Comparison of ENCODE assay signal across 20 cellular contexts in genomic region chr1:83763281-83764095, GRCh38.
DNase-seq lines count a peak whose midpoint lies in the region; ATAC-seq, FAIRE-seq and TF ChIP-seq lines count a peak whose summit lies in the region.
"Had no signal": no experiment of that assay in that cellular context is flagged by ENCODE, and none has a peak within 500 bp of the region (broad histone marks: within the 10 kb centered on the region; RNA-seq: fewer than 3 reads in every experiment).

No MANE protein-coding gene starts in this region.

- H3K27me3 ChIP-seq in hepatocyte = no peaks in the 10 kb centered on the region
- no peaks in the 10 kb centered on the region for H3K27me3 ChIP-seq in small intestine (ENCODE audit: control insufficient read depth in 2 of 2, insufficient read depth in 2 of 2, low read length in 2 of 2)
- no peaks in the 10 kb centered on the region for H3K27me3 ChIP-seq in aorta (ENCODE audit: control insufficient read depth in 1 of 2, insufficient read depth in 2 of 2, low read length in 1 of 2)
- H3K27me3 ChIP-seq in mesenchymal stem cell (ENCODE audit: control insufficient read depth in 1 of 2, insufficient read depth in 1 of 2, low read length in 2 of 2) = peaks cover 0 to 17% of the 10 kb centered on the region in 2 experiments
- H3K27me3 ChIP-seq: BLaER1 had no signal

- no peak overlapping the region for H2BK12ac ChIP-seq in mesenchymal stem cell (ENCODE audit: low read length in 2 of 2)

- intact Hi-C loops in aorta (cut with DNase I) = no loop called here

- no peak overlapping the region for H3K18ac ChIP-seq in mesenchymal stem cell (ENCODE audit: low read depth in 1 of 2, low read length in 2 of 2)

- H2AFZ ChIP-seq in hepatocyte (no peak overlapping the region), mesenchymal stem cell (ENCODE audit: low read depth, low read length) (no peak overlapping the region)

- H3K4me2 ChIP-seq in hepatocyte (peak overlapping the region; percentile 49), mesenchymal stem cell (ENCODE audit: low read length, poor library complexity, severe bottlenecking) (no peak overlapping the region)
- H3K4me2 ChIP-seq: BLaER1 had no signal

- no peak overlapping the region for H4K8ac ChIP-seq in mesenchymal stem cell (ENCODE audit: low read length)

- WGBS in hepatocyte (ENCODE audit: low lambda C conversion rate, missing lambda C conversion rate) = 26% methylated on average over 7 of the region's 7 CpGs
- 7 to 44% (median 23%) methylated on average over 7 of the region's 7 CpGs for WGBS in small intestine, 3 donors
- 43 to 46% methylated on average over 7 of the region's 7 CpGs for WGBS in aorta, 2 donors
- WGBS in mesenchymal stem cell = 37% methylated on average over 4 of the region's 7 CpGs

- H3K4me3 ChIP-seq in hepatocyte = no peak overlapping the region
- no peak overlapping the region for H3K4me3 ChIP-seq in small intestine (ENCODE audit: low read depth in 1 of 2, low read length in 2 of 2)
- H3K4me3 ChIP-seq in aorta (ENCODE audit: low read length in 2 of 2) = no peak overlapping the region
- no peak overlapping the region for H3K4me3 ChIP-seq in mesenchymal stem cell (ENCODE audit: insufficient read depth in 1 of 2, low read depth in 1 of 2, low read length in 2 of 2)
- H3K4me3 ChIP-seq: BLaER1 had no signal

- H3K27ac ChIP-seq in hepatocyte (peak overlapping the region; percentile 19), small intestine (ENCODE audit: low read depth in 1 of 2, low read length in 1 of 2) (no peak overlapping the region), aorta (ENCODE audit: low read depth in 1 of 2, low read length in 2 of 2) (no peak overlapping the region), mesenchymal stem cell (ENCODE audit: low read length, poor library complexity, severe bottlenecking) (no peak overlapping the region)
- H3K27ac ChIP-seq: BLaER1, SK-N-MC had no signal

- H3K4me1 ChIP-seq in hepatocyte (ENCODE audit: insufficient read depth) (peaks cover 59% of the 10 kb centered on the region), small intestine (ENCODE audit: control insufficient read depth in 2 of 2, insufficient read depth in 1 of 2, low read depth in 1 of 2, low read length in 1 of 2) (peaks cover 0 to 2% of the 10 kb centered on the region in 2 donors), aorta (ENCODE audit: control insufficient read depth in 1 of 2, insufficient read depth in 2 of 2, low read length in 2 of 2) (no peaks in the 10 kb centered on the region), mesenchymal stem cell (ENCODE audit: control insufficient read depth, insufficient read depth, low read depth, low read length) (no peaks in the 10 kb centered on the region)

- no peaks in the 10 kb centered on the region for H4K20me1 ChIP-seq in hepatocyte (ENCODE audit: insufficient read depth, poor library complexity, severe bottlenecking)
- H4K20me1 ChIP-seq: BLaER1 had no signal

- DNase-seq in GM12891 (ENCODE audit: insufficient read length, low spot score) (no peak), NCI-H526 (lab: John Stamatoyannopoulos, UW) (peak; percentile 44 to 51), hepatocyte (ENCODE audit: low spot score) (no peak), small intestine (peak; percentile 65), aorta (no peak), mesenchymal stem cell (no peak)
- DNase-seq: CD8-positive, alpha-beta memory T cell; DMS 273 treated with DMSO at 0.1 percent for 48 hours; EL; HCEC 1CT; KBM-7; NCI-H1105; NCI-H187; NCI-H524 treated with DMSO at 0.1 percent for 48 hours had no signal

- no peak overlapping the region for H3K4ac ChIP-seq in mesenchymal stem cell (ENCODE audit: low read depth in 1 of 2, low read length in 2 of 2)

- TF ChIP-seq CTCF in hepatocyte (IDR thresholded peaks at IDR 0.05; ENCODE audit: poor library complexity) = no peak

- no peak for ATAC-seq in HG02981 (IDR thresholded peaks at IDR 0.05; ENCODE audit: unreplicated experiment)
- ATAC-seq in aorta (ENCODE audit: low FRiP score) = no peak
- ATAC-seq: Panc1, Right ventricle myocardium inferior had no signal

- FAIRE-seq in GM12891 (lab: Jason Lieb, UNC) = peak; percentile 85
- no peak for FAIRE-seq in small intestine (lab: Jason Lieb, UNC)
- FAIRE-seq: GM19239 had no signal

- H3K9me3 ChIP-seq in hepatocyte (ENCODE audit: low read depth) (no peaks in the 10 kb centered on the region), small intestine (ENCODE audit: control insufficient read depth, low read depth) (no peaks in the 10 kb centered on the region), aorta (ENCODE audit: control insufficient read depth, low read length) (peaks cover 1% of the 10 kb centered on the region), mesenchymal stem cell (ENCODE audit: control insufficient read depth, low read length) (no peaks in the 10 kb centered on the region)
- H3K9me3 ChIP-seq: BLaER1 had no signal

- H3K14ac ChIP-seq in mesenchymal stem cell (ENCODE audit: low read length in 2 of 2) = no peak overlapping the region

- H2BK120ac ChIP-seq in mesenchymal stem cell (ENCODE audit: low read depth, low read length) = no peak overlapping the region

- no peak overlapping the region for H3K23ac ChIP-seq in mesenchymal stem cell (ENCODE audit: low read length in 2 of 2)

- H2BK5ac ChIP-seq in mesenchymal stem cell (ENCODE audit: low read depth, low read length, poor library complexity, severe bottlenecking) = no peak overlapping the region

- no peak overlapping the region for H2BK15ac ChIP-seq in mesenchymal stem cell (ENCODE audit: low read depth, poor library complexity, severe bottlenecking)

- H2AK5ac ChIP-seq in mesenchymal stem cell (ENCODE audit: low read length, severe bottlenecking) = no peak overlapping the region

- H3K79me1 ChIP-seq in mesenchymal stem cell (replicated peaks; ENCODE audit: low read length, poor library complexity, severe bottlenecking) = no peaks in the 10 kb centered on the region

- H3K79me2 ChIP-seq in hepatocyte = no peaks in the 10 kb centered on the region

- H3K36me3 ChIP-seq in hepatocyte (replicated peaks; ENCODE audit: insufficient read depth, low read depth) (no peaks in the 10 kb centered on the region), small intestine (ENCODE audit: control insufficient read depth in 2 of 2, insufficient read depth in 2 of 2, low read length in 2 of 2) (no peaks in the 10 kb centered on the region), aorta (ENCODE audit: control insufficient read depth in 1 of 2, insufficient read depth in 2 of 2, low read length in 1 of 2) (no peaks in the 10 kb centered on the region), mesenchymal stem cell (ENCODE audit: control insufficient read depth in 1 of 2, insufficient read depth in 2 of 2, low read depth in 1 of 2, low read length in 2 of 2) (no peaks in the 10 kb centered on the region)
- H3K36me3 ChIP-seq: BLaER1 had no signal

- no peak; the same call in 1 of the 2 replicates for TF ChIP-seq POLR2A in GM12891 (IDR thresholded peaks at IDR 0.05; ENCODE audit: low read depth, low read length)

- H3K9ac ChIP-seq in mesenchymal stem cell (ENCODE audit: low read length) = no peak overlapping the region
- H3K9ac ChIP-seq: BLaER1 had no signal

- H4K91ac ChIP-seq in mesenchymal stem cell (ENCODE audit: low read length) = no peak overlapping the region

- H3K9me2 ChIP-seq in hepatocyte (replicated peaks; ENCODE audit: insufficient read depth) = no peaks in the 10 kb centered on the region

TF ChIP-seq in GM12891, 5 proteins besides CTCF, POLR2A, EP300 and RAD21:
- no peak for TF ChIP-seq SPI1 (IDR thresholded peaks at IDR 0.05; ENCODE audit: low read depth, low read length)
- no peak for TF ChIP-seq PAX5 (IDR thresholded peaks at IDR 0.05; ENCODE audit: insufficient read depth, low read length, severe bottlenecking)
- TF ChIP-seq POU2F2 (IDR thresholded peaks at IDR 0.05; ENCODE audit: low read depth, low read length) = no peak
- TF ChIP-seq TAF1 (IDR thresholded peaks at IDR 0.05; ENCODE audit: low read depth, low read length) = no peak
- no peak for TF ChIP-seq POLR2AphosphoS5 (IDR thresholded peaks at IDR 0.05; ENCODE audit: low read depth, low read length)

Comparison
In these comparisons a context has a peak if more than half of its experiments do, and no peak if none do; other contexts are left out.
1. DNase-seq: peak in NCI-H526 (2 of 2) and small intestine (single experiment); none in GM12891 (single experiment), hepatocyte (single experiment), aorta (0 of 2) and mesenchymal stem cell (single experiment).